In the genomic region with DNA sequence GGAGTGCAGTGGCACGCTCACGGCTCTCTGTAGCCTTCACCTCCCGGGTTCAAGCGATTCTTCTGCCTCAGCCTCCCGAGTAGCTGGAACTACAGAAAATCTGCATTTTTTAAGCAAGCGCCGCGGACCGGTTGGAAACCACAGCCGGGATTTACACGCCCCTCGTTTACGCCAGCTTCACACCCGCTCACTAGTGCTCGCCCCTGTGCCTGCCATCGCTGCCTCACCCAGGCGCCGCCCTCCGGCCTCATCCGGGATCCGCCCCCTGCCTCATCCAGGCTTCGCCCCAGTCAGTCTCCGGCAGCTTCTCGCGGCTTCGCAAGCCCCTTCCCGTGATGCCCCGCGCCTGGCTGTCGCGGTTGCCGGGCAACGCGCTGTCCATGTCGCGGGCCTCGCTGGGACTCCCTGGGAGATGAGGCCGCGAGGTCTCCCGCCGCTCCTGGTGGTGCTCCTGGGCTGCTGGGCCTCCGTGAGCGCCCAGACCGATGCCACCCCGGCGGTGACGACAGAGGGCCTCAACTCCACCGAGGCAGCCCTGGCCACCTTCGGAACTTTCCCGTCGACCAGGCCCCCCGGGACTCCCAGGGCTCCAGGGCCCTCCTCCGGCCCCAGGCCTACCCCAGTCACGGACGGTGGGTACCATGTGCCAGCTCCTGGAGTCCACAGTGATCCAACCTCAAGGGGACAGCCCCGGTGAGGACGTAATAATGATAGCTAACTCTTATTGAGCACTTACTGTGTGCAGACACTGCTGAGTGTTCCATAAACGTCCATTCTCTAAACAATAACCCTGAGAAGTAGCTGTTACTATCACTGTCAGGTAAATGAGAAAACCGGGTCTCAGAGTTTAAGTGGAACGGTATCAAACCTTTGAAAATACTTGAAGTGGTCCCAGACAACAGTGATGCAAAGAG, we compare ENCODE assay signal across 1 cellular context.
TF ChIP-seq lines count a peak whose summit lies in the region.

A gene (plus strand): TSS at position 359 of the 914 bp plus-strand sequence. CDS start 54 bp downstream, at position 413.

TF ChIP-seq in SK-N-SH, 30 proteins besides CTCF, POLR2A, EP300 and RAD21 (continued from another document):
- TF ChIP-seq, protein P1, sequence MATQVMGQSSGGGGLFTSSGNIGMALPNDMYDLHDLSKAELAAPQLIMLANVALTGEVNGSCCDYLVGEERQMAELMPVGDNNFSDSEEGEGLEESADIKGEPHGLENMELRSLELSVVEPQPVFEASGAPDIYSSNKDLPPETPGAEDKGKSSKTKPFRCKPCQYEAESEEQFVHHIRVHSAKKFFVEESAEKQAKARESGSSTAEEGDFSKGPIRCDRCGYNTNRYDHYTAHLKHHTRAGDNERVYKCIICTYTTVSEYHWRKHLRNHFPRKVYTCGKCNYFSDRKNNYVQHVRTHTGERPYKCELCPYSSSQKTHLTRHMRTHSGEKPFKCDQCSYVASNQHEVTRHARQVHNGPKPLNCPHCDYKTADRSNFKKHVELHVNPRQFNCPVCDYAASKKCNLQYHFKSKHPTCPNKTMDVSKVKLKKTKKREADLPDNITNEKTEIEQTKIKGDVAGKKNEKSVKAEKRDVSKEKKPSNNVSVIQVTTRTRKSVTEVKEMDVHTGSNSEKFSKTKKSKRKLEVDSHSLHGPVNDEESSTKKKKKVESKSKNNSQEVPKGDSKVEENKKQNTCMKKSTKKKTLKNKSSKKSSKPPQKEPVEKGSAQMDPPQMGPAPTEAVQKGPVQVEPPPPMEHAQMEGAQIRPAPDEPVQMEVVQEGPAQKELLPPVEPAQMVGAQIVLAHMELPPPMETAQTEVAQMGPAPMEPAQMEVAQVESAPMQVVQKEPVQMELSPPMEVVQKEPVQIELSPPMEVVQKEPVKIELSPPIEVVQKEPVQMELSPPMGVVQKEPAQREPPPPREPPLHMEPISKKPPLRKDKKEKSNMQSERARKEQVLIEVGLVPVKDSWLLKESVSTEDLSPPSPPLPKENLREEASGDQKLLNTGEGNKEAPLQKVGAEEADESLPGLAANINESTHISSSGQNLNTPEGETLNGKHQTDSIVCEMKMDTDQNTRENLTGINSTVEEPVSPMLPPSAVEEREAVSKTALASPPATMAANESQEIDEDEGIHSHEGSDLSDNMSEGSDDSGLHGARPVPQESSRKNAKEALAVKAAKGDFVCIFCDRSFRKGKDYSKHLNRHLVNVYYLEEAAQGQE (IDR thresholded peaks at IDR 0.05; ENCODE audit: low read depth, low read length): no peak; the same call in 1 of the 2 replicates
- TF ChIP-seq TCF12 (IDR thresholded peaks at IDR 0.05): no peak
- peak; percentile 45; the same call in 1 of the 2 replicates for TF ChIP-seq TAF1 (IDR thresholded peaks at IDR 0.05; ENCODE audit: borderline replicate concordance, low read depth, low read length)
- TF ChIP-seq JUND (IDR thresholded peaks at IDR 0.05): no peak
- no peak for TF ChIP-seq MEF2A (IDR thresholded peaks at IDR 0.05; ENCODE audit: borderline replicate concordance, low read depth)
- TF ChIP-seq MXI1 (IDR thresholded peaks at IDR 0.05; ENCODE audit: low read depth, low read length): peak; percentile 94
- TF ChIP-seq NFIC (IDR thresholded peaks at IDR 0.05; ENCODE audit: borderline replicate concordance): no peak
- TF ChIP-seq ELF1 (IDR thresholded peaks at IDR 0.05): 0 out of 2 replicates have a peak, but pooled peaks have one; percentile 30
- TF ChIP-seq SMC3 (IDR thresholded peaks at IDR 0.05; ENCODE audit: low read depth, low read length): no peak
- TF ChIP-seq, protein P2, sequence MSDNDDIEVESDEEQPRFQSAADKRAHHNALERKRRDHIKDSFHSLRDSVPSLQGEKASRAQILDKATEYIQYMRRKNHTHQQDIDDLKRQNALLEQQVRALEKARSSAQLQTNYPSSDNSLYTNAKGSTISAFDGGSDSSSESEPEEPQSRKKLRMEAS (IDR thresholded peaks at IDR 0.05; ENCODE audit: low read depth): peak; percentile 69
- no peak for TF ChIP-seq RXRA (IDR thresholded peaks at IDR 0.05; ENCODE audit: borderline replicate concordance, low read depth)
- TF ChIP-seq GATA2 (CRISPR knock-in tag; IDR thresholded peaks at IDR 0.05): no peak
- TF ChIP-seq, protein P3, sequence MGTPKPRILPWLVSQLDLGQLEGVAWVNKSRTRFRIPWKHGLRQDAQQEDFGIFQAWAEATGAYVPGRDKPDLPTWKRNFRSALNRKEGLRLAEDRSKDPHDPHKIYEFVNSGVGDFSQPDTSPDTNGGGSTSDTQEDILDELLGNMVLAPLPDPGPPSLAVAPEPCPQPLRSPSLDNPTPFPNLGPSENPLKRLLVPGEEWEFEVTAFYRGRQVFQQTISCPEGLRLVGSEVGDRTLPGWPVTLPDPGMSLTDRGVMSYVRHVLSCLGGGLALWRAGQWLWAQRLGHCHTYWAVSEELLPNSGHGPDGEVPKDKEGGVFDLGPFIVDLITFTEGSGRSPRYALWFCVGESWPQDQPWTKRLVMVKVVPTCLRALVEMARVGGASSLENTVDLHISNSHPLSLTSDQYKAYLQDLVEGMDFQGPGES (IDR thresholded peaks at IDR 0.05; ENCODE audit: low read depth, low read length): no peak
- peak; percentile 93; the same call in 1 of the 2 replicates for TF ChIP-seq SIN3A (IDR thresholded peaks at IDR 0.05; ENCODE audit: borderline replicate concordance, low read depth, low read length)
- no peak for TF ChIP-seq EZH2phosphoT487 (IDR thresholded peaks at IDR 0.05; ENCODE audit: borderline replicate concordance, low read depth)
- no peak for TF ChIP-seq FOSL2 (IDR thresholded peaks at IDR 0.05; ENCODE audit: borderline replicate concordance, low read depth)
- TF ChIP-seq RCOR1 (IDR thresholded peaks at IDR 0.05; ENCODE audit: low read length): no peak
- no peak for TF ChIP-seq YY1 (IDR thresholded peaks at IDR 0.05; ENCODE audit: low read depth)
- no peak for TF ChIP-seq GABPA (IDR thresholded peaks at IDR 0.05; ENCODE audit: low read depth)
- no peak for TF ChIP-seq TEAD4 (IDR thresholded peaks at IDR 0.05; ENCODE audit: borderline replicate concordance, insufficient read depth)
- TF ChIP-seq NRF1 (IDR thresholded peaks at IDR 0.05; ENCODE audit: low read depth, low read length): no peak
TF ChIP-seq in SK-N-SH: peak in this region for 9.
